ENCODE assay signal across 20 cellular contexts in genomic region chr2:143344780-143345179, GRCh38.
"Had no signal": no experiment of that assay in that cellular context is flagged by ENCODE, and none has a peak within 500 bp of the region (broad histone marks: within the 10 kb centered on the region; RNA-seq: fewer than 3 reads in every experiment).

No MANE protein-coding gene starts in this region.

- H3K9me3 Mint-ChIP-seq: activated B cell treated with CpG ODN at 0.5 μM for 24 hours; activated CD8-positive, alpha-beta T cell treated with anti-CD3 and anti-CD28 coated beads for 36 hours; activated naive CD4-positive, alpha-beta T cell treated with anti-CD3 and anti-CD28 coated beads, Interleukin-2, amount 50 U/mL, for 72 hours; naive B cell; T-cell had no signal

- H3K27me3 ChIP-seq: heart right ventricle, thyroid gland, upper lobe of right lung had no signal

- H3K9me3 ChIP-seq: heart right ventricle, thyroid gland, upper lobe of right lung had no signal

- ATAC-seq: activated CD8-positive, alpha-beta memory T cell treated with anti-CD3 and anti-CD28 coated beads, Interleukin-2, amount 10 ng/mL, durations not matched to agents 7 days and 5 days; activated CD8-positive, alpha-beta T cell treated with anti-CD3 and anti-CD28 coated beads for 36 hours; activated naive CD4-positive, alpha-beta T cell treated with anti-CD3 and anti-CD28 coated beads, Interleukin-2, amount 50 U/mL, for 72 hours; heart right ventricle; T-cell; upper lobe of right lung had no signal

- DNase-seq: activated B cell treated with CpG ODN at 0.5 μM for 24 hours; activated CD4-positive, alpha-beta T cell treated with anti-CD3 and anti-CD28 coated beads for 4 hours; activated CD8-positive, alpha-beta memory T cell treated with anti-CD3 and anti-CD28 coated beads, Interleukin-2, amount 10 ng/mL, durations not matched to agents 7 days and 5 days; activated CD8-positive, alpha-beta T cell treated with anti-CD3 and anti-CD28 coated beads for 36 hours; activated T-cell treated with anti-CD3 and anti-CD28 coated beads for 4 hours; erythroblast; foreskin fibroblast; heart right ventricle; islet precursor cell; naive B cell; retina; stimulated activated CD4-positive, alpha-beta T cell treated with anti-CD3 and anti-CD28 coated beads, Interleukin-2, amount 100 ng/mL, for 48 hours; stimulated activated CD8-positive, alpha-beta memory T cell treated with anti-CD3 and anti-CD28 coated beads, Interleukin-4, amount 100 ng/mL, for 48 hours; stimulated activated naive CD4-positive, alpha-beta T cell treated with Interleukin-2 at 50 U/mL for 16 hours; T-cell; thyroid gland; upper lobe of right lung had no signal

- H3K4me3 Mint-ChIP-seq: activated B cell treated with CpG ODN at 0.5 μM for 24 hours; activated CD8-positive, alpha-beta memory T cell treated with anti-CD3 and anti-CD28 coated beads, Interleukin-2, amount 10 ng/mL, durations not matched to agents 7 days and 5 days; activated CD8-positive, alpha-beta T cell treated with anti-CD3 and anti-CD28 coated beads for 36 hours; naive B cell; T-cell had no signal

- H3K27ac Mint-ChIP-seq: activated B cell treated with CpG ODN at 0.5 μM for 24 hours; activated CD8-positive, alpha-beta memory T cell treated with anti-CD3 and anti-CD28 coated beads, Interleukin-2, amount 10 ng/mL, durations not matched to agents 7 days and 5 days; activated CD8-positive, alpha-beta T cell treated with anti-CD3 and anti-CD28 coated beads for 36 hours; activated naive CD4-positive, alpha-beta T cell treated with anti-CD3 and anti-CD28 coated beads, Interleukin-2, amount 50 U/mL, for 72 hours had no signal

- H3K27ac ChIP-seq: heart right ventricle, thyroid gland, upper lobe of right lung had no signal

- H3K4me1 Mint-ChIP-seq: activated B cell treated with CpG ODN at 0.5 μM for 24 hours had no signal

- H3K4me1 ChIP-seq: heart right ventricle, thyroid gland, upper lobe of right lung had no signal

- H3K4me3 ChIP-seq: heart right ventricle, lung, thyroid gland, upper lobe of right lung had no signal

- H3K36me3 ChIP-seq: heart right ventricle, thyroid gland, upper lobe of right lung had no signal

- FAIRE-seq: endometrium had no signal

- H3K27me3 Mint-ChIP-seq: activated B cell treated with CpG ODN at 0.5 μM for 24 hours; activated CD8-positive, alpha-beta memory T cell treated with anti-CD3 and anti-CD28 coated beads, Interleukin-2, amount 10 ng/mL, durations not matched to agents 7 days and 5 days; activated CD8-positive, alpha-beta T cell treated with anti-CD3 and anti-CD28 coated beads for 36 hours; naive B cell; T-cell had no signal

- H3K36me3 Mint-ChIP-seq: activated naive CD4-positive, alpha-beta T cell treated with anti-CD3 and anti-CD28 coated beads, Interleukin-2, amount 50 U/mL, for 72 hours had no signal
